In the genomic region with DNA sequence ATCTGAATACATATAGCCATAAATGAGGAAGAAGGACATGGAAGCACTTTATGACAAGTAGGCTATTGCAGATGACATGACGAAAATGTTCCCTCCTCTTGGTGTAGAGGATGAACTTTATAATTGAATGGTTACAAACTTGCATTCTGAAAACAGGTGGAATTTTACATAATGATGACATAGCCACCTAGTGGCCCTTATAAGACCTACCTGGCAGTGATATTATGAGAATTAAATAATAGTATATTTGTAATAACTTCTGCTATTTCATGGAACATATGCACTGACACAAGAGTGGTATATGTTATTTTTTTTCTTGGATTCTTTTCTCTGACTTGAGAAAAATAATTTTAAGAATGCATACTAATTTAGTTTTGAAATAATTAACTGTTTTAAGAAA, we compare ENCODE assay signal across 8 cellular contexts. TPM values are rescaled to one million over a fixed set of nuclear protein-coding genes. Genes with fewer than 3 reads are reported as not detected.
DNase-seq lines count a peak whose midpoint lies in the region; ATAC-seq, FAIRE-seq and TF ChIP-seq lines count a peak whose summit lies in the region.

No MANE protein-coding gene starts in this region.

- peak; percentile 56 for FAIRE-seq in A204.1 (lab: Jason Lieb, UNC)

- TF ChIP-seq CTCF in fibroblast of villous mesenchyme (IDR thresholded peaks at IDR 0.05; ENCODE audit: insufficient read depth, low read depth, low read length), result peak; percentile 41

- ATAC-seq in GM18511 (IDR thresholded peaks at IDR 0.05; ENCODE audit: unreplicated experiment) (peak; percentile 64), GM18909 (IDR thresholded peaks at IDR 0.05; ENCODE audit: poor library complexity, unreplicated experiment) (no peak), HG02798 (IDR thresholded peaks at IDR 0.05; ENCODE audit: poor library complexity, unreplicated experiment) (no peak), GM18519 (IDR thresholded peaks at IDR 0.05; ENCODE audit: low FRiP score, unreplicated experiment) (no peak)

- no peak overlapping the region for H3K4me3 ChIP-seq in fibroblast of villous mesenchyme (ENCODE audit: low read depth, low read length)

- DNase-seq in RPMI8226, result peak; percentile 8
- no peak for DNase-seq in fibroblast of villous mesenchyme (ENCODE audit: low read depth)
- no peak for DNase-seq in NCI-H128 (lab: John Stamatoyannopoulos, UW; ENCODE audit: unreplicated experiment)

RNA-seq across cellular contexts. Expression of gene TRIM22, which starts 22.9 kb away (rescaled TPM):
- 70.9 and 104 TPM in 2 replicates for total RNA-seq in fibroblast of villous mesenchyme

RNA-seq across cellular contexts. Expression of gene OR56B1, which starts 23.7 kb away (rescaled TPM):
- not detected in 2 replicates for total RNA-seq in fibroblast of villous mesenchyme

RNA-seq across cellular contexts. Expression of gene TRIM5, which starts 27.6 kb away (rescaled TPM):
- 31.2 and 65.2 TPM in 2 replicates for total RNA-seq in fibroblast of villous mesenchyme

RNA-seq across cellular contexts. Expression of gene OR52N4, which starts 41.5 kb away (rescaled TPM):
- total RNA-seq in fibroblast of villous mesenchyme, result not detected in 2 replicates
